9 cellular contexts compared by ENCODE assay signal in genomic region chr2:72915907-72916742, GRCh38. TPM values are rescaled to one million over a fixed set of nuclear protein-coding genes. Genes with fewer than 3 reads are reported as not detected.
DNase-seq lines count a peak whose midpoint lies in the region; ATAC-seq and TF ChIP-seq lines count a peak whose summit lies in the region.
"Had no signal": no experiment of that assay in that cellular context is flagged by ENCODE, and none has a peak within 500 bp of the region (broad histone marks: within the 10 kb centered on the region; RNA-seq: fewer than 3 reads in every experiment).

No MANE protein-coding gene starts in this region.

- H3K9me3 ChIP-seq in T-helper 17 cell (ENCODE audit: control insufficient read depth, low read length, poor library complexity, severe bottlenecking) (peaks cover 3% of the 10 kb centered on the region), endocrine pancreas (ENCODE audit: control insufficient read depth, low read length) (no peaks in the 10 kb centered on the region), muscle layer of duodenum (ENCODE audit: control insufficient read depth in 1 of 2, low read length in 2 of 2) (no peaks in the 10 kb centered on the region), uterus (no peaks in the 10 kb centered on the region)

- H3K4me3 Mint-ChIP-seq in T-helper 17 cell = peak overlapping the region; percentile 86

- no peaks in the 10 kb centered on the region for H3K36me3 ChIP-seq in endocrine pancreas (ENCODE audit: control insufficient read depth, insufficient read depth, low read length)
- H3K36me3 ChIP-seq in muscle layer of duodenum (ENCODE audit: control insufficient read depth in 1 of 2, insufficient read depth in 2 of 2, low read length in 2 of 2) = no peaks in the 10 kb centered on the region
- no peaks in the 10 kb centered on the region for H3K36me3 ChIP-seq in uterus

- H3K27ac ChIP-seq in muscle layer of duodenum (ENCODE audit: low read length) = no peak overlapping the region
- no peak overlapping the region for H3K27ac ChIP-seq in uterus

- H3K4me1 ChIP-seq in endocrine pancreas (ENCODE audit: control insufficient read depth, insufficient read depth, low read length) = no peaks in the 10 kb centered on the region
- peaks cover 0 to 54% of the 10 kb centered on the region in 2 donors for H3K4me1 ChIP-seq in muscle layer of duodenum (ENCODE audit: control insufficient read depth in 1 of 2, insufficient read depth in 2 of 2, low read length in 2 of 2)
- H3K4me1 ChIP-seq in uterus = peaks cover 0 to 32% of the 10 kb centered on the region in 2 donors

- H3K27ac Mint-ChIP-seq in T-helper 17 cell = no peak overlapping the region

- H3K9ac ChIP-seq in endocrine pancreas (ENCODE audit: control insufficient read depth, insufficient read depth, low read length) = peak overlapping the region; percentile 7

- intact Hi-C loops in uterus (cut with DNase I; ENCODE audit: low total_unique reads) = no loop called here

- no peak for TF ChIP-seq CTCF in GM20000 (IDR thresholded peaks at IDR 0.05; ENCODE audit: extremely low read depth, missing control alignments)
- TF ChIP-seq CTCF in uterus (IDR thresholded peaks at IDR 0.05) = no peak

- DNase-seq in EH (ENCODE audit: low read depth) = peak; percentile 32
- DNase-seq in GM20000 (ENCODE audit: low spot score) = peak; percentile 87
- peak in 2 of 3 donors; percentile 28 to 36 for DNase-seq in T-helper 17 cell
- no peak for DNase-seq in uterus
- DNase-seq in hepatic stellate cell (ENCODE audit: low spot score) = no peak

- no peak overlapping the region for H3K4me3 ChIP-seq in endocrine pancreas (ENCODE audit: control insufficient read depth, insufficient read depth, low read length)
- H3K4me3 ChIP-seq in muscle layer of duodenum (ENCODE audit: low read depth in 1 of 2, low read length in 2 of 2) = peak overlapping the region; percentile 48 to 66
- H3K4me3 ChIP-seq in uterus = peak overlapping the region; percentile 8 to 34

- no peak for TF ChIP-seq POLR2A in uterus (IDR thresholded peaks at IDR 0.05)

- peaks cover 77% of the 10 kb centered on the region for H3K27me3 Mint-ChIP-seq in T-helper 17 cell

- H3K36me3 Mint-ChIP-seq in T-helper 17 cell (ENCODE audit: low read depth) = peaks cover 11% of the 10 kb centered on the region

- H3K27me3 ChIP-seq in endocrine pancreas (ENCODE audit: control insufficient read depth, insufficient read depth, low read length) = peaks cover 45% of the 10 kb centered on the region
- peaks cover 78% of the 10 kb centered on the region for H3K27me3 ChIP-seq in muscle layer of duodenum (ENCODE audit: low read depth, low read length)
- peaks cover 38 to 70% of the 10 kb centered on the region in 2 donors for H3K27me3 ChIP-seq in uterus

- peak; percentile 35 for ATAC-seq in HG03558 (IDR thresholded peaks at IDR 0.05; ENCODE audit: extremely low read depth, unreplicated experiment)
- ATAC-seq in T-helper 17 cell = peak; percentile 69

- H3K4me1 Mint-ChIP-seq in T-helper 17 cell = peaks cover 35% of the 10 kb centered on the region

RNA-seq across cellular contexts. Expression of gene EMX1, which starts 1.2 kb away (rescaled TPM):
- total RNA-seq in T-helper 17 cell (not detected), uterus (under 1 TPM in 1 of 4 donors, not detected in 3; 0.21 TPM)
- total RNA-seq: T-helper 1 cell treated with Interleukin-12 subunit alpha and Interleukin-12 subunit beta and Interleukin-4 antibody, amounts not matched to agents 30 ng/mL and 1 ng/mL, for 36 hours had no signal

RNA-seq across cellular contexts. Expression of gene SPR, which starts 28.9 kb away (rescaled TPM):
- 1 to 10 TPM in 1 of 2 donors, under 1 TPM in 1; 0.60 to 1.1 TPM for total RNA-seq in T-helper 17 cell
- 10 to 100 TPM in 3 of 4 donors, 1 to 10 TPM in 1; 4.5 to 33.8 (median 18.8) TPM for total RNA-seq in uterus

Comparison
In these comparisons a context has a peak if more than half of its experiments do, and no peak if none do; other contexts are left out.
1. DNase-seq: peak in EH (single experiment), GM20000 (single experiment) and T-helper 17 cell (2 of 3); none in uterus (0 of 2) and hepatic stellate cell (single experiment).